In genomic region chr20:40317156-40317790, GRCh38 we compare ENCODE assay signal across 23 cellular contexts.
DNase-seq lines count a peak whose midpoint lies in the region; ATAC-seq and TF ChIP-seq lines count a peak whose summit lies in the region.
"Had no signal": no experiment of that assay in that cellular context is flagged by ENCODE, and none has a peak within 500 bp of the region (broad histone marks: within the 10 kb centered on the region; RNA-seq: fewer than 3 reads in every experiment).

No MANE protein-coding gene starts in this region.

- POLR2A ChIA-PET in WTC11 (lab: Charles Lee) = no interaction called here

- H3K4me3 ChIP-seq in esophagus squamous epithelium (no peak overlapping the region), prostate gland (no peak overlapping the region)
- H3K4me3 ChIP-seq: GM12878, GM23248, SJSA1 had no signal

- WGBS in esophagus squamous epithelium, 2 donors = 26 to 41% methylated on average over 3 to 4 of the region's 5 CpGs
- 30% methylated on average over 5 of the region's 5 CpGs for WGBS in prostate gland

- no peaks in the 10 kb centered on the region for H3K36me3 Mint-ChIP-seq in WTC11
- H3K36me3 Mint-ChIP-seq: CD8-positive, alpha-beta T cell had no signal

- CTCF ChIA-PET in WTC11 (lab: Charles Lee) = no interaction called here

- no peak for TF ChIP-seq CTCF in C4-2B (conservative IDR thresholded peaks at IDR 0.05)
- TF ChIP-seq CTCF in WTC11 (IDR thresholded peaks at IDR 0.05) = no peak
- TF ChIP-seq CTCF in esophagus squamous epithelium (IDR thresholded peaks at IDR 0.05) = no peak
- TF ChIP-seq CTCF in prostate gland (IDR thresholded peaks at IDR 0.05) = no peak

- H3K4me3 Mint-ChIP-seq in WTC11 = no peak overlapping the region
- H3K4me3 Mint-ChIP-seq: CD8-positive, alpha-beta T cell had no signal

- H3K27me3 ChIP-seq in esophagus squamous epithelium (no peaks in the 10 kb centered on the region), prostate gland (replicated peaks; ENCODE audit: insufficient read depth) (no peaks in the 10 kb centered on the region)
- H3K27me3 ChIP-seq: SJSA1 had no signal

- ATAC-seq in WTC11 = peak; percentile 28; the same call in 1 of the 2 replicates
- ATAC-seq in GM18861 (IDR thresholded peaks at IDR 0.05; ENCODE audit: unreplicated experiment) = no peak
- ATAC-seq: CD8-positive, alpha-beta T cell; GM12878 had no signal

- intact Hi-C loops in esophagus squamous epithelium (cut with DNase I) (no loop called here), prostate gland (cut with DNase I) (no loop called here), cardiac septum (cut with DNase I) (no loop called here)

- peak overlapping the region; percentile 38 for H3K27ac ChIP-seq in C4-2B
- peak overlapping the region; percentile 22 to 84 (median 67) for H3K27ac ChIP-seq in esophagus squamous epithelium
- no peak overlapping the region for H3K27ac ChIP-seq in prostate gland
- H3K27ac ChIP-seq: GM23248, SJSA1 had no signal

- H3K4me1 Mint-ChIP-seq in WTC11 = peaks cover 20% of the 10 kb centered on the region

- no peaks in the 10 kb centered on the region for H3K9me3 ChIP-seq in esophagus squamous epithelium
- H3K9me3 ChIP-seq in prostate gland = no peaks in the 10 kb centered on the region
- H3K9me3 ChIP-seq: SJSA1 had no signal

- TF ChIP-seq POLR2A in esophagus squamous epithelium (IDR thresholded peaks at IDR 0.05) (no peak), prostate gland (IDR thresholded peaks at IDR 0.05) (no peak)

- H3K4me1 ChIP-seq in esophagus squamous epithelium (peaks cover 0 to 70% (median 15%) of the 10 kb centered on the region in 3 donors), prostate gland (replicated peaks) (no peaks in the 10 kb centered on the region)

- DNase-seq in WTC11 (ENCODE audit: low spot score) (no peak), esophagus squamous epithelium (lab: John Stamatoyannopoulos, UW) (no peak), prostate gland (ENCODE audit: low spot score) (peak; percentile 43), NCI-H446 treated with DMSO at 0.1 percent for 48 hours (lab: John Stamatoyannopoulos, UW) (no peak), cardiac septum (ENCODE audit: low spot score) (no peak), NCI-H1436 (lab: John Stamatoyannopoulos, UW) (no peak)
- DNase-seq: 8988T; CD8-positive, alpha-beta T cell; DMS79 treated with DMSO at 0.1 percent for 48 hours; GDM1; GM23248; IMR-90; Karpas-422; MM.1S; NCI-H1930; NCI-H2171; NCI-H748 treated with DMSO at 0.1 percent for 48 hours; OCI-M1; SW 1271 had no signal

- no peak overlapping the region for H3K27ac Mint-ChIP-seq in WTC11
- H3K27ac Mint-ChIP-seq: CD8-positive, alpha-beta T cell had no signal

- peaks cover 5% of the 10 kb centered on the region for H3K27me3 Mint-ChIP-seq in WTC11 (ENCODE audit: low read depth)

- H3K9me3 Mint-ChIP-seq in WTC11 = 0 out of 2 replicates have a peak, but pooled peaks cover 3% of the 10 kb centered on the region
- H3K9me3 Mint-ChIP-seq: CD8-positive, alpha-beta T cell had no signal

- H3K36me3 ChIP-seq in esophagus squamous epithelium (no peaks in the 10 kb centered on the region), prostate gland (no peaks in the 10 kb centered on the region)
- H3K36me3 ChIP-seq: SJSA1 had no signal

TF ChIP-seq in WTC11, 78 proteins besides CTCF, POLR2A, EP300 and RAD21:
- no peak for TF ChIP-seq TEAD4 (CRISPR knock-in tag; IDR thresholded peaks at IDR 0.05)
- TF ChIP-seq CBFB (CRISPR knock-in tag; IDR thresholded peaks at IDR 0.05; ENCODE audit: low read depth) = no peak
- no peak for TF ChIP-seq ZNF396 (CRISPR knock-in tag; IDR thresholded peaks at IDR 0.05; ENCODE audit: borderline replicate concordance)
- no peak for TF ChIP-seq PRRX2 (CRISPR knock-in tag; IDR thresholded peaks at IDR 0.05)
- TF ChIP-seq EMX1 (CRISPR knock-in tag; IDR thresholded peaks at IDR 0.05) = no peak
- TF ChIP-seq AFF4 (CRISPR knock-in tag; IDR thresholded peaks at IDR 0.05; ENCODE audit: borderline replicate concordance) = no peak
- TF ChIP-seq ZMAT4 (CRISPR knock-in tag; IDR thresholded peaks at IDR 0.05) = no peak
- no peak for TF ChIP-seq ZBTB21 (CRISPR knock-in tag; IDR thresholded peaks at IDR 0.05; ENCODE audit: borderline replicate concordance)
- no peak for TF ChIP-seq NFYB (CRISPR knock-in tag; conservative IDR thresholded peaks at IDR 0.05; ENCODE audit: low read depth)
- TF ChIP-seq GABPB1 (CRISPR knock-in tag; IDR thresholded peaks at IDR 0.05) = no peak
- TF ChIP-seq ZBTB43 (CRISPR knock-in tag; IDR thresholded peaks at IDR 0.05) = no peak
- no peak for TF ChIP-seq JAZF1 (CRISPR knock-in tag; IDR thresholded peaks at IDR 0.05)
- no peak for TF ChIP-seq HMGA2 (CRISPR knock-in tag; IDR thresholded peaks at IDR 0.05)
- TF ChIP-seq FOXJ3 (CRISPR knock-in tag; IDR thresholded peaks at IDR 0.05; ENCODE audit: borderline replicate concordance) = no peak
- no peak for TF ChIP-seq ZNF416 (CRISPR knock-in tag; IDR thresholded peaks at IDR 0.05)

Comparison
In these comparisons a context has a peak if more than half of its experiments do, and no peak if none do; other contexts are left out.
1. H3K27ac ChIP-seq: peak in C4-2B (single experiment) and esophagus squamous epithelium (4 of 4); none in prostate gland (0 of 2).